Comparison of ENCODE assay signal across 1 cellular context in genomic region chrX:33465137-33465536, GRCh38.
TF ChIP-seq lines count a peak whose summit lies in the region.

No MANE protein-coding gene starts in this region.

TF ChIP-seq in H1, 55 proteins besides CTCF, POLR2A, EP300 and RAD21:
- TF ChIP-seq ATF2 (IDR thresholded peaks at IDR 0.05; ENCODE audit: low read length) (no peak), SP2 (IDR thresholded peaks at IDR 0.05; ENCODE audit: low read length) (no peak), CBX5 (IDR thresholded peaks at IDR 0.05; ENCODE audit: low read depth, low read length) (no peak), TAF7 (optimal IDR thresholded peaks at IDR 0.05; ENCODE audit: borderline replicate concordance, low read depth, low read length) (no peak), FOSL1 (IDR thresholded peaks at IDR 0.05; ENCODE audit: insufficient read depth, low read depth, low read length) (no peak)
TF ChIP-seq in H1: peak in this region for 0.
